8 cellular contexts compared by ENCODE assay signal in genomic region chr7:3300651-3301471, GRCh38. TPM values are rescaled to one million over a fixed set of nuclear protein-coding genes. Genes with fewer than 3 reads are reported as not detected.
DNase-seq lines count a peak whose midpoint lies in the region; ATAC-seq and TF ChIP-seq lines count a peak whose summit lies in the region.

A gene with protein sequence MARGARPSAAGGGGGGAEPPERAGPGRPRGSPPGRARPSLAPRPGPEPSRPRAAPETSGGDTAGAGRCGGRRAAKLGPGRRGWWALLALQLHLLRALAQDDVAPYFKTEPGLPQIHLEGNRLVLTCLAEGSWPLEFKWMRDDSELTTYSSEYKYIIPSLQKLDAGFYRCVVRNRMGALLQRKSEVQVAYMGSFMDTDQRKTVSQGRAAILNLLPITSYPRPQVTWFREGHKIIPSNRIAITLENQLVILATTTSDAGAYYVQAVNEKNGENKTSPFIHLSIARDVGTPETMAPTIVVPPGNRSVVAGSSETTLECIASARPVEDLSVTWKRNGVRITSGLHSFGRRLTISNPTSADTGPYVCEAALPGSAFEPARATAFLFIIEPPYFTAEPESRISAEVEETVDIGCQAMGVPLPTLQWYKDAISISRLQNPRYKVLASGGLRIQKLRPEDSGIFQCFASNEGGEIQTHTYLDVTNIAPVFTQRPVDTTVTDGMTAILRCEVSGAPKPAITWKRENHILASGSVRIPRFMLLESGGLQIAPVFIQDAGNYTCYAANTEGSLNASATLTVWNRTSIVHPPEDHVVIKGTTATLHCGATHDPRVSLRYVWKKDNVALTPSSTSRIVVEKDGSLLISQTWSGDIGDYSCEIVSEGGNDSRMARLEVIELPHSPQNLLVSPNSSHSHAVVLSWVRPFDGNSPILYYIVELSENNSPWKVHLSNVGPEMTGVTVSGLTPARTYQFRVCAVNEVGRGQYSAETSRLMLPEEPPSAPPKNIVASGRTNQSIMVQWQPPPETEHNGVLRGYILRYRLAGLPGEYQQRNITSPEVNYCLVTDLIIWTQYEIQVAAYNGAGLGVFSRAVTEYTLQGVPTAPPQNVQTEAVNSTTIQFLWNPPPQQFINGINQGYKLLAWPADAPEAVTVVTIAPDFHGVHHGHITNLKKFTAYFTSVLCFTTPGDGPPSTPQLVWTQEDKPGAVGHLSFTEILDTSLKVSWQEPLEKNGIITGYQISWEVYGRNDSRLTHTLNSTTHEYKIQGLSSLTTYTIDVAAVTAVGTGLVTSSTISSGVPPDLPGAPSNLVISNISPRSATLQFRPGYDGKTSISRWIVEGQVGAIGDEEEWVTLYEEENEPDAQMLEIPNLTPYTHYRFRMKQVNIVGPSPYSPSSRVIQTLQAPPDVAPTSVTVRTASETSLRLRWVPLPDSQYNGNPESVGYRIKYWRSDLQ (N-terminal part only) (plus strand): TSS chr7:3301252. CDS start chr7:3301587, 335 bp downstream.

- peaks cover 7% of the 10 kb centered on the region for H3K36me3 Mint-ChIP-seq in effector memory CD8-positive, alpha-beta T cell (ENCODE audit: insufficient read depth)

- peak within 1 kb of the TSS; percentile 78 for H3K56ac ChIP-seq in mesendoderm (ENCODE audit: low read length)

- H3K79me1 ChIP-seq in mesendoderm (ENCODE audit: low read length), result no peaks in the 10 kb centered on the region

- peaks cover 53 to 75% of the 10 kb centered on the region in 2 donors for H3K27me3 Mint-ChIP-seq in effector memory CD8-positive, alpha-beta T cell

- WGBS in mesendoderm (ENCODE audit: extremely low coverage, insufficient coverage, low lambda C conversion rate), result no CpG with 5 or more reads among the region's 122 CpGs

- no peak within 1 kb of the TSS for H2BK5ac ChIP-seq in mesendoderm (ENCODE audit: low read length)

- no peak within 1 kb of the TSS for H2BK120ac ChIP-seq in mesendoderm (ENCODE audit: low read depth, low read length)

- no peak within 1 kb of the TSS for H2BK15ac ChIP-seq in mesendoderm (replicated peaks; ENCODE audit: low read depth)

- no peak within 1 kb of the TSS for H4K8ac ChIP-seq in mesendoderm (ENCODE audit: low read depth, low read length)

- TF ChIP-seq CTCF in AG09319 (IDR thresholded peaks at IDR 0.05; ENCODE audit: low read depth, low read length), result peak; percentile 38

- no peak within 1 kb of the TSS for H4K5ac ChIP-seq in mesendoderm (ENCODE audit: low read length)

- H2AK5ac ChIP-seq in mesendoderm (ENCODE audit: low read length), result no peak within 1 kb of the TSS

- peak within 1 kb of the TSS; percentile 56 for H3K9ac ChIP-seq in mesendoderm (ENCODE audit: low read length)

- H3K27me3 ChIP-seq in mesendoderm (ENCODE audit: insufficient read depth, low read length, poor library complexity), result no peaks in the 10 kb centered on the region

- peak within 1 kb of the TSS in 1 of 2 donors; percentile 38 for H3K27ac Mint-ChIP-seq in effector memory CD8-positive, alpha-beta T cell

- H3K36me3 ChIP-seq in mesendoderm (ENCODE audit: control insufficient read depth, insufficient read depth, low read length), result no peaks in the 10 kb centered on the region

- H3K27ac ChIP-seq in mesendoderm (ENCODE audit: low read depth, low read length), result no peak within 1 kb of the TSS

- no peaks in the 10 kb centered on the region for H3K9me3 Mint-ChIP-seq in effector memory CD8-positive, alpha-beta T cell

- H3K18ac ChIP-seq in mesendoderm (ENCODE audit: low read length), result peak within 1 kb of the TSS; percentile 55

- H3K4me1 ChIP-seq in mesendoderm (ENCODE audit: control insufficient read depth, low read depth, low read length), result no peaks in the 10 kb centered on the region

- peak within 1 kb of the TSS; percentile 34 for H3K4me3 ChIP-seq in mesendoderm (ENCODE audit: low read length)

- H3K4ac ChIP-seq in mesendoderm (ENCODE audit: low read depth, low read length), result no peak within 1 kb of the TSS

- no peak within 1 kb of the TSS for H3K23ac ChIP-seq in mesendoderm (ENCODE audit: low read length)

- H3K4me1 Mint-ChIP-seq in effector memory CD8-positive, alpha-beta T cell (ENCODE audit: low read depth in 2 of 2), result peaks cover 8 to 13% of the 10 kb centered on the region in 2 donors

- peak; percentile 85 for ATAC-seq in HG03378 (IDR thresholded peaks at IDR 0.05; ENCODE audit: unreplicated experiment)
- ATAC-seq in effector memory CD8-positive, alpha-beta T cell (replicated peaks), result peak; percentile 86

- DNase-seq in AG09319 (ENCODE audit: extremely low read depth, low read depth) (peak; percentile 67), GM19238 (ENCODE audit: insufficient read length, low spot score) (peak; percentile 66), NCI-H524 treated with DMSO at 0.1 percent for 48 hours (lab: John Stamatoyannopoulos, UW) (peak; percentile 9), mesendoderm (peak; percentile 96)
- peak; percentile 96 for DNase-seq in activated CD8-positive, alpha-beta memory T cell treated with anti-CD3 and anti-CD28 coated beads for 24 hours
- peak; percentile 85 to 91 (median 90) for DNase-seq in effector memory CD8-positive, alpha-beta T cell
- DNase-seq in stimulated activated CD8-positive, alpha-beta memory T cell treated with anti-CD3 and anti-CD28 coated beads, Interleukin-12 subunit alpha, Interleukin-12 subunit beta, amount 100 ng/mL, for 24 hours (ENCODE audit: extremely low read depth), result peak; percentile 75

- peak within 1 kb of the TSS; percentile 80 to 81 for H3K4me3 Mint-ChIP-seq in effector memory CD8-positive, alpha-beta T cell

- peak within 1 kb of the TSS; percentile 80 for H3K4me2 ChIP-seq in mesendoderm (ENCODE audit: low read length)

- H3K79me2 ChIP-seq in mesendoderm (ENCODE audit: control insufficient read depth, insufficient read depth, low read length), result no peaks in the 10 kb centered on the region

RNA-seq across cellular contexts. Expression of the gene that starts here (rescaled TPM):
- 1.6 TPM for polyA plus RNA-seq in mesendoderm (2013, experiment 1 of 2)
- 1.8 TPM for polyA plus RNA-seq in mesendoderm (2013, experiment 2 of 2)

Comparison
In these comparisons a context has a peak if more than half of its experiments do, and no peak if none do; other contexts are left out.
1. DNase-seq: peak in every context shown above with its lines; median percentile 96 in activated CD8-positive, alpha-beta memory T cell treated with anti-CD3 and anti-CD28 coated beads for 24 hours; 96 in mesendoderm; 90 in effector memory CD8-positive, alpha-beta T cell; 75 in stimulated activated CD8-positive, alpha-beta memory T cell treated with anti-CD3 and anti-CD28 coated beads, Interleukin-12 subunit alpha, Interleukin-12 subunit beta, amount 100 ng/mL, for 24 hours; 67 in AG09319; 66 in GM19238; 9 in NCI-H524 treated with DMSO at 0.1 percent for 48 hours.